In genomic region chr7:68146970-68147369, GRCh38 we compare ENCODE assay signal across 13 cellular contexts.
DNase-seq lines count a peak whose midpoint lies in the region.
"Had no signal": no experiment of that assay in that cellular context is flagged by ENCODE, and none has a peak within 500 bp of the region (broad histone marks: within the 10 kb centered on the region; RNA-seq: fewer than 3 reads in every experiment).

No MANE protein-coding gene starts in this region.

- peak; percentile 74 for DNase-seq in DMS 273 (lab: John Stamatoyannopoulos, UW; ENCODE audit: unreplicated experiment)
- DNase-seq in DMS 273 treated with DMSO at 0.1 percent for 48 hours (lab: John Stamatoyannopoulos, UW), result no peak
- DNase-seq in NCI-H1092 treated with DMSO at 0.1 percent for 48 hours (lab: John Stamatoyannopoulos, UW), result peak; percentile 92
- peak; percentile 13 for DNase-seq in NCI-H69 (lab: John Stamatoyannopoulos, UW)
- DNase-seq in cerebellum (ENCODE audit: low spot score), result peak; percentile 17
- DNase-seq in C1 segment of cervical spinal cord (lab: John Stamatoyannopoulos, UW), result no peak
- DNase-seq in NK-92 treated with Interleukin-12 subunit alpha and Interleukin-12 subunit beta, amount 100 ng/mL, for 24 hours (lab: John Stamatoyannopoulos, UW), result no peak
- no peak for DNase-seq in mesenteric fat pad (ENCODE audit: low spot score)
- DNase-seq: GOT3, HFFc6, NCI-H187 treated with DMSO at 0.1 percent for 48 hours, NCI-H510A treated with DMSO at 0.1 percent for 48 hours, SIG-M5 had no signal

Comparison
In these comparisons a context has a peak if more than half of its experiments do, and no peak if none do; other contexts are left out.
1. DNase-seq: peak in DMS 273 (single experiment), NCI-H1092 treated with DMSO at 0.1 percent for 48 hours (single experiment), NCI-H69 (single experiment) and cerebellum (single experiment); none in DMS 273 treated with DMSO at 0.1 percent for 48 hours (single experiment), C1 segment of cervical spinal cord (0 of 14), NK-92 treated with Interleukin-12 subunit alpha and Interleukin-12 subunit beta, amount 100 ng/mL, for 24 hours (single experiment) and mesenteric fat pad (single experiment).